16 cellular contexts compared by ENCODE assay signal in genomic region chr19:30071871-30072270, GRCh38.
"Had no signal": no experiment of that assay in that cellular context is flagged by ENCODE, and none has a peak within 500 bp of the region (broad histone marks: within the 10 kb centered on the region; RNA-seq: fewer than 3 reads in every experiment).

No MANE protein-coding gene starts in this region.

- H3K27me3 ChIP-seq: dorsolateral prefrontal cortex, ovary, vagina had no signal

- H3K27me3 Mint-ChIP-seq: activated CD4-positive, alpha-beta T cell treated with anti-CD3 and anti-CD28 coated beads, Interleukin-2, amount 10 ng/mL, durations not matched to agents 24 days and 14 days; stimulated activated naive B cell treated with anti-CD40 and anti-IgM and Interleukin-4, amounts not matched to agents 10 μg/mL and 1 μg/mL and 100 μg/mL, for 72 hours had no signal

- H3K27ac ChIP-seq: breast epithelium, ovary, tibial artery, vagina had no signal

- H3K36me3 Mint-ChIP-seq: stimulated activated naive B cell treated with anti-CD40 and anti-IgM and Interleukin-4, amounts not matched to agents 10 μg/mL and 1 μg/mL and 100 μg/mL, for 72 hours; WTC11 had no signal

- H3K4me3 Mint-ChIP-seq: activated CD4-positive, alpha-beta T cell treated with anti-CD3 and anti-CD28 coated beads, Interleukin-2, amount 10 ng/mL, durations not matched to agents 24 days and 14 days; activated naive CD4-positive, alpha-beta T cell treated with anti-CD3 and anti-CD28 coated beads for 36 hours; activated naive CD8-positive, alpha-beta T cell treated with anti-CD3 and anti-CD28 coated beads, Interleukin-2, amount 50 U/mL, for 24 hours; nephron; stimulated activated naive B cell treated with anti-CD40 and anti-IgM and Interleukin-4, amounts not matched to agents 10 μg/mL and 1 μg/mL and 100 μg/mL, for 72 hours; T-helper 17 cell; WTC11 had no signal

- DNase-seq: activated CD4-positive, alpha-beta T cell treated with anti-CD3 and anti-CD28 coated beads, Interleukin-2, amount 10 ng/mL, durations not matched to agents 24 days and 14 days; activated naive CD4-positive, alpha-beta T cell treated with anti-CD3 and anti-CD28 coated beads for 36 hours; activated naive CD8-positive, alpha-beta T cell treated with anti-CD3 and anti-CD28 coated beads, Interleukin-2, amount 50 U/mL, for 24 hours; hippocampal formation; mesenchymal stem cell; stimulated activated naive B cell treated with anti-CD40 and anti-IgM and Interleukin-4, amounts not matched to agents 10 μg/mL and 1 μg/mL and 100 μg/mL, for 72 hours; T-helper 17 cell had no signal

- H3K4me3 ChIP-seq: breast epithelium, ovary, tibial artery, vagina had no signal

- ATAC-seq: activated naive CD8-positive, alpha-beta T cell treated with anti-CD3 and anti-CD28 coated beads, Interleukin-2, amount 50 U/mL, for 24 hours; esophagus mucosa; stimulated activated naive B cell treated with anti-CD40 and anti-IgM and Interleukin-4, amounts not matched to agents 10 μg/mL and 1 μg/mL and 100 μg/mL, for 72 hours; T-helper 17 cell; WTC11 had no signal

- H3K4me1 Mint-ChIP-seq: activated CD4-positive, alpha-beta T cell treated with anti-CD3 and anti-CD28 coated beads, Interleukin-2, amount 10 ng/mL, durations not matched to agents 24 days and 14 days; activated naive CD8-positive, alpha-beta T cell treated with anti-CD3 and anti-CD28 coated beads, Interleukin-2, amount 50 U/mL, for 24 hours; stimulated activated naive B cell treated with anti-CD40 and anti-IgM and Interleukin-4, amounts not matched to agents 10 μg/mL and 1 μg/mL and 100 μg/mL, for 72 hours; T-helper 17 cell had no signal

- H3K9me3 ChIP-seq: breast epithelium, ovary, tibial artery, vagina had no signal

- H3K27ac Mint-ChIP-seq: activated CD4-positive, alpha-beta T cell treated with anti-CD3 and anti-CD28 coated beads, Interleukin-2, amount 10 ng/mL, durations not matched to agents 24 days and 14 days; activated naive CD4-positive, alpha-beta T cell treated with anti-CD3 and anti-CD28 coated beads for 36 hours; activated naive CD8-positive, alpha-beta T cell treated with anti-CD3 and anti-CD28 coated beads, Interleukin-2, amount 50 U/mL, for 24 hours; activated T-helper 2 cell treated with anti-CD3 and anti-CD28 coated beads, Interferon-gamma antibody, Interleukin-2, Interleukin-4, amounts not matched to agents 10 μg/mL and 5 μg/mL and 100 μg/mL, durations not matched to agents 14 hours and 24 hours and 36 hours; nephron; stimulated activated naive B cell treated with anti-CD40 and anti-IgM and Interleukin-4, amounts not matched to agents 10 μg/mL and 1 μg/mL and 100 μg/mL, for 72 hours; T-helper 17 cell; WTC11 had no signal

- H3K9me3 Mint-ChIP-seq: activated CD4-positive, alpha-beta T cell treated with anti-CD3 and anti-CD28 coated beads, Interleukin-2, amount 10 ng/mL, durations not matched to agents 24 days and 14 days; activated naive CD4-positive, alpha-beta T cell treated with anti-CD3 and anti-CD28 coated beads for 36 hours; activated naive CD8-positive, alpha-beta T cell treated with anti-CD3 and anti-CD28 coated beads, Interleukin-2, amount 50 U/mL, for 24 hours; activated T-helper 2 cell treated with anti-CD3 and anti-CD28 coated beads, Interferon-gamma antibody, Interleukin-2, Interleukin-4, amounts not matched to agents 10 μg/mL and 5 μg/mL and 100 μg/mL, durations not matched to agents 14 hours and 24 hours and 36 hours; nephron had no signal

- H3K4me1 ChIP-seq: breast epithelium, tibial artery, vagina had no signal

- H3K36me3 ChIP-seq: breast epithelium, ovary, tibial artery, vagina had no signal
